ENCODE assay signal across 1 cellular context in genomic region chr1:224505454-224506093, GRCh38.
TF ChIP-seq lines count a peak whose summit lies in the region.

No MANE protein-coding gene starts in this region.

TF ChIP-seq in H1, 55 proteins besides CTCF, POLR2A, EP300 and RAD21:
- TF ChIP-seq CHD1 (IDR thresholded peaks at IDR 0.05; ENCODE audit: low read depth, low read length) (no peak), CBX8 (IDR thresholded peaks at IDR 0.05; ENCODE audit: borderline replicate concordance, low read depth, low read length) (no peak)
